22 cellular contexts compared by ENCODE assay signal in genomic region chr14:92703516-92703915, GRCh38.
"Had no signal": no experiment of that assay in that cellular context is flagged by ENCODE, and none has a peak within 500 bp of the region (broad histone marks: within the 10 kb centered on the region; RNA-seq: fewer than 3 reads in every experiment).

No MANE protein-coding gene starts in this region.

- ATAC-seq: activated CD8-positive, alpha-beta memory T cell treated with anti-CD3 and anti-CD28 coated beads, Interleukin-2, amount 10 ng/mL, durations not matched to agents 7 days and 5 days had no signal

- DNase-seq: activated CD4-positive, alpha-beta memory T cell treated with anti-CD3 and anti-CD28 coated beads, Interleukin-2, amount 10 ng/mL, durations not matched to agents 7 days and 5 days; activated CD4-positive, alpha-beta T cell treated with anti-CD3 and anti-CD28 coated beads, Interleukin-2, amount 10 ng/mL, durations not matched to agents 24 days and 14 days; activated CD8-positive, alpha-beta memory T cell treated with anti-CD3 and anti-CD28 coated beads, Interleukin-2, amount 10 ng/mL, durations not matched to agents 7 days and 5 days; activated T-cell treated with anti-CD3 and anti-CD28 coated beads for 4 hours; effector memory CD4-positive, alpha-beta T cell; glutamatergic neuron; left ventricle myocardium inferior; pancreas; right cardiac atrium; stimulated activated CD4-positive, alpha-beta T cell treated with anti-CD3 and anti-CD28 coated beads, Interleukin-2, amount 100 ng/mL, for 24 hours; stimulated activated naive CD4-positive, alpha-beta T cell; T-helper 2 cell had no signal

- H3K27ac ChIP-seq: hepatocyte, left ventricle myocardium inferior, pancreas, thoracic aorta, vagina had no signal

- H3K4me1 Mint-ChIP-seq: activated CD4-positive, alpha-beta memory T cell treated with anti-CD3 and anti-CD28 coated beads, Interleukin-2, amount 10 ng/mL, durations not matched to agents 7 days and 5 days; activated CD4-positive, alpha-beta T cell treated with anti-CD3 and anti-CD28 coated beads, Interleukin-2, amount 10 ng/mL, durations not matched to agents 24 days and 14 days; activated CD8-positive, alpha-beta memory T cell treated with anti-CD3 and anti-CD28 coated beads, Interleukin-2, amount 10 ng/mL, durations not matched to agents 7 days and 5 days; activated naive CD4-positive, alpha-beta T cell treated with anti-CD3 and anti-CD28 coated beads, Interleukin-2, amount 50 U/mL, for 24 hours; brain had no signal

- H3K27me3 ChIP-seq: hepatocyte, pancreas, vagina had no signal

- H3K27ac Mint-ChIP-seq: activated CD4-positive, alpha-beta memory T cell treated with anti-CD3 and anti-CD28 coated beads, Interleukin-2, amount 10 ng/mL, durations not matched to agents 7 days and 5 days; activated CD4-positive, alpha-beta T cell treated with anti-CD3 and anti-CD28 coated beads, Interleukin-2, amount 10 ng/mL, durations not matched to agents 24 days and 14 days; activated CD8-positive, alpha-beta memory T cell treated with anti-CD3 and anti-CD28 coated beads, Interleukin-2, amount 10 ng/mL, durations not matched to agents 7 days and 5 days; activated naive CD4-positive, alpha-beta T cell treated with anti-CD3 and anti-CD28 coated beads, Interleukin-2, amount 50 U/mL, for 24 hours; brain; nephron; type B pancreatic cell had no signal

- H3K4me1 ChIP-seq: left ventricle myocardium inferior, pancreas, vagina had no signal

- H2AFZ ChIP-seq: hepatocyte had no signal

- H3K9me3 ChIP-seq: left ventricle myocardium inferior, pancreas, thoracic aorta, vagina had no signal

- H3K4me3 Mint-ChIP-seq: activated CD4-positive, alpha-beta memory T cell treated with anti-CD3 and anti-CD28 coated beads, Interleukin-2, amount 10 ng/mL, durations not matched to agents 7 days and 5 days; activated CD4-positive, alpha-beta T cell treated with anti-CD3 and anti-CD28 coated beads, Interleukin-2, amount 10 ng/mL, durations not matched to agents 24 days and 14 days; activated CD8-positive, alpha-beta memory T cell treated with anti-CD3 and anti-CD28 coated beads, Interleukin-2, amount 10 ng/mL, durations not matched to agents 7 days and 5 days; activated naive CD4-positive, alpha-beta T cell treated with anti-CD3 and anti-CD28 coated beads, Interleukin-2, amount 50 U/mL, for 24 hours; brain; nephron; type B pancreatic cell had no signal

- H3K79me2 ChIP-seq: hepatocyte had no signal

- H3K36me3 Mint-ChIP-seq: activated CD8-positive, alpha-beta memory T cell treated with anti-CD3 and anti-CD28 coated beads, Interleukin-2, amount 10 ng/mL, durations not matched to agents 7 days and 5 days had no signal

- H3K4me3 ChIP-seq: hepatocyte, left ventricle myocardium inferior, pancreas, skin epidermis, thoracic aorta, vagina had no signal

- FAIRE-seq: endothelial cell of umbilical vein, frontal cortex, pancreas had no signal

- H3K4me2 ChIP-seq: hepatocyte had no signal

- H3K9me3 Mint-ChIP-seq: activated CD4-positive, alpha-beta memory T cell treated with anti-CD3 and anti-CD28 coated beads, Interleukin-2, amount 10 ng/mL, durations not matched to agents 7 days and 5 days; activated CD4-positive, alpha-beta T cell treated with anti-CD3 and anti-CD28 coated beads, Interleukin-2, amount 10 ng/mL, durations not matched to agents 24 days and 14 days; activated naive CD4-positive, alpha-beta T cell treated with anti-CD3 and anti-CD28 coated beads, Interleukin-2, amount 50 U/mL, for 24 hours; brain; nephron; type B pancreatic cell had no signal

- H3K27me3 Mint-ChIP-seq: type B pancreatic cell had no signal
